8 cellular contexts compared by ENCODE assay signal in genomic region chr4:54065282-54066087, GRCh38. TPM values are rescaled to one million over a fixed set of nuclear protein-coding genes. Genes with fewer than 3 reads are reported as not detected.
DNase-seq lines count a peak whose midpoint lies in the region; ATAC-seq, FAIRE-seq and TF ChIP-seq lines count a peak whose summit lies in the region.

No MANE protein-coding gene starts in this region.

- H3K27ac ChIP-seq in BLaER1 (peak overlapping the region; percentile 93), colonic mucosa (peak overlapping the region; percentile 63), small intestine (ENCODE audit: low read depth in 1 of 2, low read length in 1 of 2) (peak overlapping the region in 1 of 2 donors; percentile 99)

- H3K4me2 ChIP-seq in BLaER1 = peak overlapping the region; percentile 76

- FAIRE-seq in GM12891 (lab: Jason Lieb, UNC) = no peak
- FAIRE-seq in small intestine (lab: Jason Lieb, UNC) = no peak

- H3K4me1 ChIP-seq in BLaER1 (peaks cover 39% of the 10 kb centered on the region), colonic mucosa (peaks cover 8% of the 10 kb centered on the region), small intestine (ENCODE audit: control insufficient read depth in 2 of 2, insufficient read depth in 1 of 2, low read depth in 1 of 2, low read length in 1 of 2) (peaks cover 0 to 9% of the 10 kb centered on the region in 2 donors)

- H3K9me3 ChIP-seq in BLaER1 = no peaks in the 10 kb centered on the region
- no peaks in the 10 kb centered on the region for H3K9me3 ChIP-seq in colonic mucosa
- H3K9me3 ChIP-seq in small intestine (ENCODE audit: control insufficient read depth, low read depth) = no peaks in the 10 kb centered on the region

- no peaks in the 10 kb centered on the region for H3K9me3 Mint-ChIP-seq in natural killer cell

- H3K9ac ChIP-seq in BLaER1 (peak overlapping the region; percentile 89), colonic mucosa (ENCODE audit: low read depth in 2 of 2, low read length in 2 of 2) (peak overlapping the region in 1 of 2 donors; percentile 36)

- ATAC-seq in natural killer cell (no peak), HG03378 (IDR thresholded peaks at IDR 0.05; ENCODE audit: unreplicated experiment) (no peak)

- no peak for TF ChIP-seq POLR2A in GM12891 (IDR thresholded peaks at IDR 0.05; ENCODE audit: low read depth, low read length)

- intact Hi-C loops in colonic mucosa (cut with DNase I) (no loop called here), natural killer cell (cut with micrococcal nuclease) (no loop called here)

- TF ChIP-seq CTCF in colonic mucosa (IDR thresholded peaks at IDR 0.05) (no peak), natural killer cell (IDR thresholded peaks at IDR 0.05) (no peak)

- WGBS in small intestine, 3 donors = 64 to 83% (median 75%) methylated on average over 6 of the region's 6 CpGs

- no peaks in the 10 kb centered on the region for H3K27me3 Mint-ChIP-seq in natural killer cell (ENCODE audit: low read depth in 2 of 2)

- peaks cover 41 to 45% of the 10 kb centered on the region in 2 donors for H3K4me1 Mint-ChIP-seq in natural killer cell

- H3K36me3 ChIP-seq in BLaER1 (no peaks in the 10 kb centered on the region), colonic mucosa (no peaks in the 10 kb centered on the region), small intestine (ENCODE audit: control insufficient read depth in 2 of 2, insufficient read depth in 2 of 2, low read length in 2 of 2) (no peaks in the 10 kb centered on the region)

- no peaks in the 10 kb centered on the region for H3K36me3 Mint-ChIP-seq in natural killer cell

- peak; percentile 78 for DNase-seq in M059J (ENCODE audit: low read depth)
- DNase-seq in colonic mucosa = no peak
- DNase-seq in natural killer cell = no peak
- no peak for DNase-seq in GM12891 (ENCODE audit: insufficient read length, low spot score)
- DNase-seq in COR-L47 (lab: John Stamatoyannopoulos, UW) = no peak
- DNase-seq in small intestine = no peak

- H3K4me3 ChIP-seq in BLaER1 (peak overlapping the region; percentile 86), colonic mucosa (peak overlapping the region; percentile 92), small intestine (ENCODE audit: low read depth in 1 of 2, low read length in 2 of 2) (no peak overlapping the region)

- H3K27me3 ChIP-seq in BLaER1 = no peaks in the 10 kb centered on the region
- no peaks in the 10 kb centered on the region for H3K27me3 ChIP-seq in colonic mucosa
- H3K27me3 ChIP-seq in small intestine (ENCODE audit: control insufficient read depth in 2 of 2, insufficient read depth in 2 of 2, low read length in 2 of 2) = no peaks in the 10 kb centered on the region

- peak overlapping the region; percentile 96 to 97 for H3K27ac Mint-ChIP-seq in natural killer cell

- peaks cover 33% of the 10 kb centered on the region for H4K20me1 ChIP-seq in BLaER1

- peak overlapping the region; percentile 86 for H3K4me3 Mint-ChIP-seq in natural killer cell

TF ChIP-seq in GM12891, 5 proteins besides CTCF, POLR2A, EP300 and RAD21:
- TF ChIP-seq TAF1 (IDR thresholded peaks at IDR 0.05; ENCODE audit: low read depth, low read length) (no peak), SPI1 (IDR thresholded peaks at IDR 0.05; ENCODE audit: low read depth, low read length) (no peak), PAX5 (IDR thresholded peaks at IDR 0.05; ENCODE audit: insufficient read depth, low read length, severe bottlenecking) (no peak), POU2F2 (IDR thresholded peaks at IDR 0.05; ENCODE audit: low read depth, low read length) (no peak), POLR2AphosphoS5 (IDR thresholded peaks at IDR 0.05; ENCODE audit: low read depth, low read length) (no peak)
TF ChIP-seq in GM12891: peak in this region for 0.

RNA-seq across cellular contexts. Expression of gene CHIC2, which starts 1.1 kb away (rescaled TPM):
- total RNA-seq in M059J (2014; rRNA removed; shearing (Covaris generic)) = 31.4 and 34.8 TPM in 2 replicates
- total RNA-seq in colonic mucosa (10 to 100 TPM; 13.5 to 26.2 TPM), natural killer cell (10 to 100 TPM; 62.0 to 85.0 (median 79.7) TPM)
- 9.1 TPM for polyA plus RNA-seq in GM12891 (2012; ENCODE audit: low read depth, missing spikeins)
- polyA plus RNA-seq in small intestine = 10 to 100 TPM; 12.5 to 20.7 (median 18.9) TPM

RNA-seq across cellular contexts. Expression of gene GSX2, which starts 34.5 kb away (rescaled TPM):
- total RNA-seq in M059J (2014; rRNA removed; shearing (Covaris generic)) = not detected in 2 replicates
- total RNA-seq in colonic mucosa (not detected), natural killer cell (not detected)
- polyA plus RNA-seq in GM12891 (2012; ENCODE audit: low read depth, missing spikeins) = not detected
- not detected for polyA plus RNA-seq in small intestine

Comparison
In these comparisons a context has a peak if more than half of its experiments do, and no peak if none do; other contexts are left out.
1. H3K4me3 ChIP-seq: peak in BLaER1 (single experiment) and colonic mucosa (single experiment); none in small intestine (0 of 2).